8 cellular contexts compared by ENCODE assay signal in the genomic region with DNA sequence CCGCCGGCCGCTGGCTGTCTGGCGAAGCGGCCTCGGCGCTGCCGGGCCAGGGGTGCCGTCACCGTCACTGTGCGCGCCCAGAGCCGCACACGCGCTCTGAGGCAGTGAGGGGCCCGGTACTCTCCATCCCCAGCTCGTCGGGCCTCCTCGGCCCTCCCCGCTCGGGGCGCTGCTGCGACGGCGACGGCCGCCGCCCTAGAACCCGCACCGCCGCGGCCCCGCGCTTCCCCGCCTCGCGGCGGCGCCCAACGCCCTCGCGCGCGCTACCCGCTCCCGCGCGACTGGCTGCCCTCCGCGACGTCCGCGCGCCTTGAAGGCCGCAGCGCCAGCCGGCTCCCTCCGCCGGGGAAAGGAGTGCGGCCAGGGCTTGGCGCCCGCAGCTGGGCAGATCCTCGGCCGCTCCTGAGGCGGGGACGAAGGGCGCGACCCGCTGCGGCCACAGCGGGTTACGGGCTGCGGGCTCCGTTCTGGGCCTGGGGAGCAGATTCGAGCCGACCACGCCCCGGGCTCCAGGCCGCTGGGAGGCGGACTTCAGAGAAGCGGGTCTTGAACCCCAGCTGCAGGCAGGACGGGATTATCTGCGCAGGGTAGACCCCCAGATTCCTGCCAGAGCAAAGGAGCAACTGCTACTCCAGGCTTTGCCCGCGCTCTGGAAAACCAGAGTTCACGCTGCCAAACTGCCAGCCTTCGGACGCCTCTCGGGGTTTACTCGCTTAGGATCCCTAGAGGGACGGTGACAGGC. TPM values are rescaled to one million over a fixed set of nuclear protein-coding genes. Genes with fewer than 3 reads are reported as not detected.
DNase-seq lines count a peak whose midpoint lies in the region; ATAC-seq, FAIRE-seq and TF ChIP-seq lines count a peak whose summit lies in the region.

TSS of gene ULK2 (minus strand) at position 283 of the 742 bp plus-strand sequence. CDS start 519 bp downstream, outside the sequence.

- no peaks in the 10 kb centered on the region for H3K79me2 ChIP-seq in HepG2 (ENCODE audit: insufficient read depth, low read length)

- WGBS in HepG2 (ENCODE audit: low lambda C conversion rate) = 95% methylated on average over 49 of the region's 91 CpGs

- H3K9ac ChIP-seq in HepG2 (ENCODE audit: insufficient read depth, low read depth, low read length) = peak within 1 kb of the TSS; percentile 54; the same call in 1 of the 2 replicates

- no peaks in the 10 kb centered on the region for H3K27me3 ChIP-seq in MG63
- H3K27me3 ChIP-seq in HepG2 (ENCODE audit: control insufficient read depth in 1 of 2, insufficient read depth in 2 of 2, low read length in 2 of 2) = peaks cover 0 to 4% of the 10 kb centered on the region in 2 experiments; a peak in 1 of 5 replicates

- TF ChIP-seq POLR2A in GM19099 (IDR thresholded peaks at IDR 0.05; ENCODE audit: extremely low read depth, insufficient read length, low read depth) = peak; percentile 52
- TF ChIP-seq POLR2A in HepG2 (IDR thresholded peaks at IDR 0.05; ENCODE audit: insufficient read depth in 1 of 2, low read depth in 2 of 2, low read length in 2 of 2) = no peak

- intact Hi-C loops in HepG2 (cut with micrococcal nuclease; ENCODE audit: unreplicated experiment) = no loop called here

- H3K4me3 ChIP-seq in MG63 (peak within 1 kb of the TSS; percentile 57), HepG2 (replicated peaks in 1 of 3; ENCODE audit: insufficient read depth in 1 of 3, low read depth in 2 of 3, low read length in 3 of 3) (peak within 1 kb of the TSS; percentile 50 to 75 (median 57))

- peak; percentile 92 for DNase-seq in AG20443 (ENCODE audit: low spot score)
- DNase-seq in MG63 = peak; percentile 74
- DNase-seq in activated CD4-positive, alpha-beta T cell treated with anti-CD3 and anti-CD28 coated beads for 1 hour = peak; percentile 33
- DNase-seq in ecto neural progenitor cell (ENCODE audit: low spot score) = peak; percentile 86
- DNase-seq in HepG2 (ENCODE audit: low spot score) = no peak
- peak; percentile 14 to 54 for DNase-seq in stimulated activated CD4-positive, alpha-beta T cell treated with anti-CD3 and anti-CD28 coated beads, Interleukin-1b, Interleukin-23, amount 100 ng/mL, for 4 hours (ENCODE audit: low read depth in 2 of 2)
- DNase-seq in NCI-H1105 (lab: John Stamatoyannopoulos, UW) = no peak

- BruUV-seq in HepG2 (replicated peaks; lab: Mats Ljungman, UMichigan) = no TSS peak

- H2AFZ ChIP-seq in HepG2 (ENCODE audit: low read length) = no peak within 1 kb of the TSS

- H4K20me1 ChIP-seq in HepG2 (ENCODE audit: insufficient read depth, low read length) = no peaks in the 10 kb centered on the region

- no peak for TF ChIP-seq CTCF in HepG2 (CRISPR knock-in tag; IDR thresholded peaks at IDR 0.05)

- FAIRE-seq in HepG2 (lab: Jason Lieb, UNC) = no peak

- H3K4me2 ChIP-seq in HepG2 (ENCODE audit: low read depth, low read length) = peak within 1 kb of the TSS; percentile 88

- in situ Hi-C loops in HepG2 (cut with HindIII; ENCODE audit: extremely low pct_ligation_motif_present, low pct_unique_long_range_greater_than_20kb) = no loop called here

- no peak for ATAC-seq in HepG2

- H3K4me1 ChIP-seq in HepG2 (ENCODE audit: insufficient read depth, low read length) = peaks cover 8% of the 10 kb centered on the region

- H3K27ac ChIP-seq in HepG2 (ENCODE audit: extremely low read length, insufficient read depth, low read length) = no peak within 1 kb of the TSS

- no peak for TF ChIP-seq RAD21 in HepG2 (CRISPR knock-in tag; IDR thresholded peaks at IDR 0.05)

- H3K36me3 ChIP-seq in MG63 (no peaks in the 10 kb centered on the region; the same call in none of the 2 replicates), HepG2 (replicated peaks in 1 of 2; ENCODE audit: control insufficient read depth in 1 of 2, insufficient read depth in 2 of 2, low read length in 2 of 2) (no peaks in the 10 kb centered on the region)

- POLR2A ChIA-PET in HepG2 (lab: Yijun Ruan, JAX) = no interaction called here

- CTCF ChIA-PET in HepG2 (lab: Yijun Ruan, JAX; ENCODE audit: low intra/inter-chr PET ratio, low total read pairs) = no interaction called here

- H3K9me3 ChIP-seq in MG63 (no peaks in the 10 kb centered on the region), HepG2 (ENCODE audit: low read length) (no peaks in the 10 kb centered on the region)

- TF ChIP-seq EP300 in HepG2 (IDR thresholded peaks at IDR 0.05; ENCODE audit: low read depth in 2 of 2, low read length in 2 of 2) (no peak), HepG2 (CRISPR knock-in tag; IDR thresholded peaks at IDR 0.05; ENCODE audit: borderline replicate concordance) (no peak)

TF ChIP-seq in HepG2, 621 proteins besides CTCF, POLR2A, EP300 and RAD21:
- TF ChIP-seq FOSL2 (CRISPR knock-in tag; IDR thresholded peaks at IDR 0.05) (no peak), SIX1 (CRISPR knock-in tag; IDR thresholded peaks at IDR 0.05; ENCODE audit: borderline replicate concordance) (no peak), ZSCAN31 (CRISPR knock-in tag; IDR thresholded peaks at IDR 0.05; ENCODE audit: low read depth) (no peak), ZNF678 (CRISPR knock-in tag; IDR thresholded peaks at IDR 0.05) (no peak), JDP2 (CRISPR knock-in tag; IDR thresholded peaks at IDR 0.05; ENCODE audit: borderline replicate concordance) (no peak)
- TF ChIP-seq, protein P1, sequence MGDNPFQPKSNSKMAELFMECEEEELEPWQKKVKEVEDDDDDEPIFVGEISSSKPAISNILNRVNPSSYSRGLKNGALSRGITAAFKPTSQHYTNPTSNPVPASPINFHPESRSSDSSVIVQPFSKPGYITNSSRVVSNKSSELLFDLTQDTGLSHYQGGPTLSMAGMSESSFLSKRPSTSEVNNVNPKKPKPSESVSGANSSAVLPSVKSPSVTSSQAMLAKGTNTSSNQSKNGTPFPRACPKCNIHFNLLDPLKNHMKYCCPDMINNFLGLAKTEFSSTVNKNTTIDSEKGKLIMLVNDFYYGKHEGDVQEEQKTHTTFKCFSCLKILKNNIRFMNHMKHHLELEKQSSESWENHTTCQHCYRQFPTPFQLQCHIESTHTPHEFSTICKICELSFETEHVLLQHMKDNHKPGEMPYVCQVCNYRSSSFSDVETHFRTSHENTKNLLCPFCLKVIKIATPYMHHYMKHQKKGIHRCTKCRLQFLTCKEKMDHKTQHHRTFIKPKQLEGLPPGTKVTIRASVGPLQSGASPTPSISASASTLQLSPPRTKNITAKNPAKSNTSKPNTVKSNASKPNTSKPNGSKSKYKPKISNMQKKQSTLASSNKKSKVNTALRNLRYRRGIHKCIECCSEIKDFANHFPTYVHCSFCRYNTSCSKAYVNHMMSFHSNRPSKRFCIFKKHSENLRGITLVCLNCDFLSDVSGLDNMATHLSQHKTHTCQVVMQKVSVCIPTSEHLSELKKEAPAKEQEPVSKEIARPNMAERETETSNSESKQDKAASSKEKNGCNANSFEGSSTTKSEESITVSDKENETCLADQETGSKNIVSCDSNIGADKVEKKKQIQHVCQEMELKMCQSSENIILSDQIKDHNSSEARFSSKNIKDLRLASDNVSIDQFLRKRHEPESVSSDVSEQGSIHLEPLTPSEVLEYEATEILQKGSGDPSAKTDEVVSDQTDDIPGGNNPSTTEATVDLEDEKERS (CRISPR knock-in tag; IDR thresholded peaks at IDR 0.05) = no peak
TF ChIP-seq in HepG2: peak in this region for 0.

RNA-seq across cellular contexts. Expression of gene ULK2, which starts in this region (rescaled TPM):
- 12.0 and 13.8 TPM in 2 replicates for total RNA-seq in MG63 (2014; rRNA removed; shearing (Covaris generic); ENCODE audit: low replicate concordance)
- total RNA-seq in HepG2 (2016; rRNA removed; fragmentation: Illumina TruSeq; extraction: Trizol) = not detected in 2 replicates
- total RNA-seq in HepG2 (2016; cell fraction: cytosol; rRNA removed; fragmentation: Illumina TruSeq; extraction: Trizol; ENCODE audit: low read depth) = not detected in 2 replicates
- not detected in 2 replicates for total RNA-seq in HepG2 (2016; cell fraction: insoluble cytoplasmic fraction; rRNA removed; fragmentation: Illumina TruSeq; extraction: Trizol)
- total RNA-seq in HepG2 (2016; cell fraction: membrane; rRNA removed; fragmentation: Illumina TruSeq; extraction: Trizol) = not detected in 2 replicates
- total RNA-seq in HepG2 (2016; cell fraction: nucleus; rRNA removed; fragmentation: Illumina TruSeq; extraction: Trizol) = not detected in 2 replicates
- polyA plus RNA-seq in HepG2 (2011; rRNA removed) = 0.01 TPM in 1 of 2 replicates, not detected in the other
- 0.01 TPM in 1 of 2 replicates, not detected in the other for polyA plus RNA-seq in HepG2 (2011; cell fraction: cytosol; rRNA removed)
- 0.23 TPM in 1 of 2 replicates, not detected in the other for polyA plus RNA-seq in HepG2 (2011; cell fraction: nucleus; rRNA removed)
- polyA plus RNA-seq in HepG2 (2012) = not detected in 2 replicates
- not detected in 2 replicates for polyA plus RNA-seq in HepG2 (2016; cell fraction: cytosol; fragmentation: Illumina TruSeq; extraction: Trizol; ENCODE audit: low read depth)
- not detected in 2 replicates for polyA plus RNA-seq in HepG2 (2016; cell fraction: insoluble cytoplasmic fraction; fragmentation: Illumina TruSeq; extraction: Trizol; ENCODE audit: low read depth)
- polyA plus RNA-seq in HepG2 (2016; cell fraction: membrane; fragmentation: Illumina TruSeq; extraction: Trizol; ENCODE audit: low read depth) = not detected in 2 replicates
- not detected in 2 replicates for polyA plus RNA-seq in HepG2 (2016; cell fraction: nucleus; fragmentation: Illumina TruSeq; extraction: Trizol; ENCODE audit: insufficient read depth, low read depth)
- 0.23 TPM in 1 of 2 replicates, not detected in the other for polyA minus RNA-seq in HepG2 (2011; rRNA and poly(A)+ RNA removed; ENCODE audit: low replicate concordance)
- not detected in 2 replicates for polyA minus RNA-seq in HepG2 (2011; cell fraction: cytosol; rRNA and poly(A)+ RNA removed)
- polyA minus RNA-seq in HepG2 (2011; cell fraction: nucleus; rRNA and poly(A)+ RNA removed) = not detected in 2 replicates

Comparison
In these comparisons a context has a peak if more than half of its experiments do, and no peak if none do; other contexts are left out.
1. RNA of gene ULK2 (total RNA-seq): 12.0 to 13.8 TPM in MG63; not detected in HepG2; every median in the first group is over 10 times any median in the second.
2. DNase-seq: peak in AG20443 (single experiment), MG63 (single experiment), activated CD4-positive, alpha-beta T cell treated with anti-CD3 and anti-CD28 coated beads for 1 hour (single experiment), ecto neural progenitor cell (single experiment) and stimulated activated CD4-positive, alpha-beta T cell treated with anti-CD3 and anti-CD28 coated beads, Interleukin-1b, Interleukin-23, amount 100 ng/mL, for 4 hours (2 of 2); none in HepG2 (single experiment) and NCI-H1105 (single experiment).